11 cellular contexts compared by ENCODE assay signal in the genomic region with DNA sequence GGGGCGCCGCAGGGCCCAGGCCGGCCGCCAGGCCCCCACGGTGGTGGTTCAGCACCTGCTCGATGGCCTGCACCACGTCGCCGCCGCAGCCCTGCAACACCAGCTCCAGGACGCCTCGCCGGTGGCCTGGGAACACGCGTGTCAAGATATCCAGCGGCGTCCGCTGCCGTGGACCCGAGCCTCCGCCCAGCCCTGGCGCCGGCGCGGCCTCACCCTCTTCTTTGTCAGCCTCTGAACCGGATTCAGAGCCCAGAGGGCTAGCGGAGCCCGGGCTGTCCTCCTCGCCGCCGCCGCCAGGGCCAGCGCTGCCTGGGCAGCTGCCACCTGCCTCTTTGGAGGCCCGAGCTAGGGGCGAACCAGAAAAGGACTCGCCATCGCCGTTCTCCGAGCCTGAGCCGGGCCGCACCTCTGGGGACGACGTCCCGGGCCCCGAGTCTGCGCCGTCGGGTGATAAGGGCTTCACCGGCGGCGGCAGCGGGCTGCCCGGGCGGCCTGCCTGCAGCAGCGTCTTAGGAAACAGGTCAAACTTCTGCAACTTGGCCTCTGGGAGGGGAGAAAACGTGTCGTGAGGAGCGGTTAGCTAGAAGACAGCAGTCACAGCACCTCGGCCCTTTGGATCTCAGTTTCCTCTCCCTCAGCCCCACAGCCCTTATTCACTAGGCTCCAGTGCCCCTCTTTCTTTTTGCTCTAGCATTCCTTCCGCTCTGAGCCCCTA. TPM values are rescaled to one million over a fixed set of nuclear protein-coding genes. Genes with fewer than 3 reads are reported as not detected.
DNase-seq lines count a peak whose midpoint lies in the region; ATAC-seq and TF ChIP-seq lines count a peak whose summit lies in the region.
"Had no signal": no experiment of that assay in that cellular context is flagged by ENCODE, and none has a peak within 500 bp of the region (broad histone marks: within the 10 kb centered on the region; RNA-seq: fewer than 3 reads in every experiment).

No MANE protein-coding gene starts in this region.

- H3K4me2 ChIP-seq in mammary epithelial cell (ENCODE audit: insufficient read depth, low read depth, low read length): peak overlapping the region; percentile 75

- in situ Hi-C loops in mammary epithelial cell (cut with MboI; ENCODE audit: low sequenced_read_pairs in 2 of 2): no loop called here

- no peak for ATAC-seq in naive thymus-derived CD4-positive, alpha-beta T cell
- ATAC-seq in HG02852 (IDR thresholded peaks at IDR 0.05; ENCODE audit: unreplicated experiment) (no peak), HG03565 (IDR thresholded peaks at IDR 0.05; ENCODE audit: unreplicated experiment) (no peak)

- H3K9me3 ChIP-seq in mammary epithelial cell (replicated peaks; ENCODE audit: insufficient read depth, low read length): no peaks in the 10 kb centered on the region
- H3K9me3 ChIP-seq in naive thymus-derived CD4-positive, alpha-beta T cell (ENCODE audit: control insufficient read depth in 2 of 3, low read length in 3 of 3): no peaks in the 10 kb centered on the region

- dilution Hi-C loops in mammary epithelial cell (cut with HindIII; ENCODE audit: low sequenced_read_pairs): no loop called here

- no peak overlapping the region for H3K9ac ChIP-seq in mammary epithelial cell (ENCODE audit: insufficient read depth, low read length)

- peaks cover 22% of the 10 kb centered on the region for H3K4me1 ChIP-seq in mammary epithelial cell (ENCODE audit: insufficient read depth, low read length)
- H3K4me1 ChIP-seq in naive thymus-derived CD4-positive, alpha-beta T cell (ENCODE audit: control insufficient read depth in 2 of 2, insufficient read depth in 2 of 2, low read length in 2 of 2): no peaks in the 10 kb centered on the region

- WGBS in mammary epithelial cell (ENCODE audit: low coverage, missing lambda C conversion rate): 11% methylated on average over 38 of the region's 60 CpGs

- CTCF ChIA-PET in mammary epithelial cell (lab: Charles Lee; ENCODE audit: low non-redundant PET): no interaction called here
- CTCF ChIA-PET in naive thymus-derived CD4-positive, alpha-beta T cell (lab: Charles Lee): no interaction called here

- POLR2A ChIA-PET in naive thymus-derived CD4-positive, alpha-beta T cell (lab: Charles Lee): no interaction called here

- H3K27ac Mint-ChIP-seq in naive thymus-derived CD4-positive, alpha-beta T cell: peak overlapping the region in 2 of 9 donors; percentile 55 to 84

- H3K27ac ChIP-seq in mammary epithelial cell (ENCODE audit: insufficient read depth, low read depth, low read length): no peak overlapping the region
- no peak overlapping the region for H3K27ac ChIP-seq in naive thymus-derived CD4-positive, alpha-beta T cell (ENCODE audit: low read depth, low read length)

- no peaks in the 10 kb centered on the region for H4K20me1 ChIP-seq in mammary epithelial cell (ENCODE audit: insufficient read depth, low read length)

- H3K36me3 ChIP-seq in H7 (replicated peaks; ENCODE audit: control insufficient read depth, insufficient read depth, low read length): no peaks in the 10 kb centered on the region
- no peaks in the 10 kb centered on the region for H3K36me3 ChIP-seq in mammary epithelial cell (ENCODE audit: insufficient read depth, low read length)
- H3K36me3 ChIP-seq in naive thymus-derived CD4-positive, alpha-beta T cell (ENCODE audit: control insufficient read depth in 2 of 3, insufficient read depth in 3 of 3, low read length in 3 of 3): no peaks in the 10 kb centered on the region

- intact Hi-C loops in mammary epithelial cell (cut with micrococcal nuclease): no loop called here
- intact Hi-C loops in naive thymus-derived CD4-positive, alpha-beta T cell (cut with micrococcal nuclease): no loop called here

- no TSS peak for BruUV-seq in mammary epithelial cell (replicated peaks; lab: Mats Ljungman, UMichigan)

- no peak for DNase-seq in AG09309 (ENCODE audit: low read depth)
- DNase-seq in H7: peak; percentile 84
- DNase-seq in mammary epithelial cell: no peak
- DNase-seq in naive thymus-derived CD4-positive, alpha-beta T cell: peak in 1 of 9 donors; percentile 25
- DNase-seq in T-helper 9 cell: no peak
- DNase-seq in mesenteric fat pad (ENCODE audit: low spot score): no peak
- DNase-seq: caudate nucleus, DMS79 treated with DMSO at 0.1 percent for 48 hours, NCI-H2171 had no signal

- H3K27me3 ChIP-seq in H7 (ENCODE audit: control insufficient read depth, insufficient read depth, low read length): peaks cover 100% of the 10 kb centered on the region
- H3K27me3 ChIP-seq in mammary epithelial cell (ENCODE audit: insufficient read depth, low read length): peaks cover 91% of the 10 kb centered on the region
- peaks cover 0 to 9% of the 10 kb centered on the region in 2 donors for H3K27me3 ChIP-seq in naive thymus-derived CD4-positive, alpha-beta T cell (ENCODE audit: control insufficient read depth in 2 of 2, insufficient read depth in 2 of 2, low read length in 2 of 2)

- peak overlapping the region in 9 of 10 donors; percentile 24 to 79 (median 65) for H3K4me3 Mint-ChIP-seq in naive thymus-derived CD4-positive, alpha-beta T cell

- H2AFZ ChIP-seq in mammary epithelial cell (ENCODE audit: low read depth, low read length): peak overlapping the region; percentile 44

- TF ChIP-seq CTCF in AG09309 (IDR thresholded peaks at IDR 0.05; ENCODE audit: control insufficient read depth, insufficient read depth, low read depth, low read length, missing control alignments) (peak; percentile 24), mammary epithelial cell (conservative IDR thresholded peaks at IDR 0.05 in 1 of 2, IDR thresholded peaks at IDR 0.05 in 1 of 2; ENCODE audit: extremely low read depth in 1 of 2, insufficient read depth in 1 of 2, low read depth in 1 of 2, low read length in 2 of 2) (peak in 1 of 2 donors; percentile 22)

- peaks cover 23 to 58% (median 45%) of the 10 kb centered on the region in 7 donors for H3K4me1 Mint-ChIP-seq in naive thymus-derived CD4-positive, alpha-beta T cell

- no peak overlapping the region for H3K4me3 ChIP-seq in AG09309 (ENCODE audit: control insufficient read depth, low read depth, low read length)
- no peak overlapping the region for H3K4me3 ChIP-seq in H7 (ENCODE audit: insufficient read depth, low read depth, low read length)
- H3K4me3 ChIP-seq in mammary epithelial cell (replicated peaks in 1 of 3; ENCODE audit: insufficient read depth in 1 of 3, low read depth in 2 of 3, low read length in 3 of 3): no peak overlapping the region
- H3K4me3 ChIP-seq in naive thymus-derived CD4-positive, alpha-beta T cell (ENCODE audit: low read length): no peak overlapping the region

- peaks cover 0 to 9% (median 3%) of the 10 kb centered on the region in 11 donors for H3K9me3 Mint-ChIP-seq in naive thymus-derived CD4-positive, alpha-beta T cell

- peaks cover 67 to 84% (median 74%) of the 10 kb centered on the region in 5 donors for H3K27me3 Mint-ChIP-seq in naive thymus-derived CD4-positive, alpha-beta T cell

- H3K36me3 Mint-ChIP-seq in naive thymus-derived CD4-positive, alpha-beta T cell: peaks cover 0 to 8% (median 0%) of the 10 kb centered on the region in 5 donors

- H3K79me2 ChIP-seq in mammary epithelial cell (ENCODE audit: insufficient read depth, low read length): no peaks in the 10 kb centered on the region

RNA-seq across cellular contexts. Expression of a gene that starts 3.9 kb away (rescaled TPM):
- total RNA-seq in H7 (2014; rRNA removed; shearing (Covaris generic)): 0.10 TPM in 1 of 2 replicates, not detected in the other
- total RNA-seq in mammary epithelial cell (under 1 TPM in 1 of 2 donors, not detected in 1; under 0.01 TPM), mesenteric fat pad (not detected)
- polyA plus RNA-seq in mammary epithelial cell: not detected
- not detected for polyA minus RNA-seq in mammary epithelial cell
- not detected for total RNA-seq in naive thymus-derived CD4-positive, alpha-beta T cell
- not detected for polyA plus RNA-seq in naive thymus-derived CD4-positive, alpha-beta T cell
